29 cellular contexts compared by ENCODE assay signal in genomic region chrX:64229145-64229544, GRCh38. TPM values are rescaled to one million over a fixed set of nuclear protein-coding genes. Genes with fewer than 3 reads are reported as not detected.
DNase-seq lines count a peak whose midpoint lies in the region; ATAC-seq and TF ChIP-seq lines count a peak whose summit lies in the region.
"Had no signal": no experiment of that assay in that cellular context is flagged by ENCODE, and none has a peak within 500 bp of the region (broad histone marks: within the 10 kb centered on the region; RNA-seq: fewer than 3 reads in every experiment).

No MANE protein-coding gene starts in this region.

- CTCF ChIA-PET in Panc1 (lab: Charles Lee) = no interaction called here

- H3K4me1 ChIP-seq in Panc1 (ENCODE audit: control insufficient read depth, insufficient read depth, low read length) (no peaks in the 10 kb centered on the region), mucosa of descending colon (ENCODE audit: low read depth) (no peaks in the 10 kb centered on the region)
- H3K4me1 ChIP-seq: ascending aorta, BLaER1, stomach, vagina had no signal

- H3K27ac ChIP-seq in Panc1 (ENCODE audit: low read length) = no peak overlapping the region
- H3K27ac ChIP-seq: ascending aorta, BLaER1, stomach, vagina had no signal

- DNase-seq in left ventricle myocardium superior = no peak
- no peak for DNase-seq in Right ventricle myocardium superior
- DNase-seq in Panc1 (ENCODE audit: low read depth, low spot score) = no peak
- peak in 2 of 3 donors; percentile 22 to 36 for DNase-seq in mucosa of descending colon
- DNase-seq in hippocampal formation (lab: John Stamatoyannopoulos, UW) = no peak
- DNase-seq: activated B cell treated with CpG ODN at 0.5 μM for 24 hours; activated CD4-positive, alpha-beta T cell treated with anti-CD3 and anti-CD28 coated beads, Interleukin-2, amount 10 ng/mL, durations not matched to agents 7 days and 5 days; activated gamma-delta T cell; activated naive CD8-positive, alpha-beta T cell treated with anti-CD3 and anti-CD28 coated beads, Interleukin-2, amount 10 ng/mL, durations not matched to agents 7 days and 5 days; activated T-cell treated with anti-CD3 and anti-CD28 coated beads, Interleukin-2, amount 50 U/mL, for 24 hours; DMS79; GDM1; HCEC 1CT; NCI-H1694; NCI-H510A; stimulated activated CD4-positive, alpha-beta T cell treated with anti-CD3 and anti-CD28 coated beads, Interleukin-12 subunit alpha, Interleukin-12 subunit beta, amount 100 ng/mL, for 4 hours; stimulated activated CD4-positive, alpha-beta T cell treated with anti-CD3 and anti-CD28 coated beads, Interleukin-2, amount 100 ng/mL, for 48 hours; stomach; SW 1271; T-helper 9 cell had no signal

- BruUV-seq in Panc1 (replicated peaks; lab: Mats Ljungman, UMichigan) = no TSS peak

- ATAC-seq in left ventricle myocardium superior = peak; percentile 63
- no peak for ATAC-seq in Right ventricle myocardium superior (ENCODE audit: poor library complexity)
- ATAC-seq in Panc1 = no peak
- peak; percentile 80 for ATAC-seq in mucosa of descending colon
- ATAC-seq in GM18907 (IDR thresholded peaks at IDR 0.05; ENCODE audit: unreplicated experiment) = no peak
- ATAC-seq in HG03521 (IDR thresholded peaks at IDR 0.05; ENCODE audit: unreplicated experiment) = no peak
- ATAC-seq: HepG2, right cardiac atrium had no signal

- no peaks in the 10 kb centered on the region for H3K27me3 ChIP-seq in Panc1 (ENCODE audit: control insufficient read depth, insufficient read depth, low read length)
- H3K27me3 ChIP-seq: ascending aorta, stomach, vagina had no signal

- intact Hi-C loops in left ventricle myocardium superior (cut with micrococcal nuclease) (no loop called here), Right ventricle myocardium superior (cut with DNase I) (no loop called here), Panc1 (cut with micrococcal nuclease; ENCODE audit: unreplicated experiment) (no loop called here), mucosa of descending colon (cut with DNase I, micrococcal nuclease) (no loop called here)

- H3K9me3 ChIP-seq in Panc1 (ENCODE audit: control insufficient read depth, insufficient read depth, low read depth, low read length) (no peaks in the 10 kb centered on the region), mucosa of descending colon (no peaks in the 10 kb centered on the region)
- H3K9me3 ChIP-seq: BLaER1, stomach, vagina had no signal

- H3K36me3 ChIP-seq in Panc1 (ENCODE audit: control insufficient read depth, insufficient read depth, low read length) (no peaks in the 10 kb centered on the region), mucosa of descending colon (ENCODE audit: low read depth) (no peaks in the 10 kb centered on the region)
- H3K36me3 ChIP-seq: ascending aorta, BLaER1, stomach, vagina had no signal

- TF ChIP-seq CTCF in Panc1 (IDR thresholded peaks at IDR 0.05) (peak; percentile 20; the same call in 1 of the 2 replicates), mucosa of descending colon (IDR thresholded peaks at IDR 0.05) (no peak)

- in situ Hi-C loops in Panc1 (cut with HindIII; ENCODE audit: low pct_unique_long_range_greater_than_20kb, low sequenced_read_pairs) = no loop called here

- H3K4me3 ChIP-seq in Panc1 (ENCODE audit: low read depth in 2 of 2, low read length in 2 of 2) = no peak overlapping the region
- H3K4me3 ChIP-seq in mucosa of descending colon = no peak overlapping the region
- H3K4me3 ChIP-seq: ascending aorta, BLaER1, stomach, vagina had no signal

- POLR2A ChIA-PET in Panc1 (lab: Charles Lee) = no interaction called here

RNA-seq across cellular contexts. Expression of gene ASB12, which starts 1.3 kb away (rescaled TPM):
- total RNA-seq in left ventricle myocardium superior = 3.0 TPM
- total RNA-seq in Right ventricle myocardium superior = 2.7 TPM
- not detected for total RNA-seq in Panc1 (2021; ENCODE audit: unreplicated experiment)
- not detected for polyA plus RNA-seq in Panc1 (2012; ENCODE audit: insufficient read length)
- total RNA-seq in mucosa of descending colon = 1 to 10 TPM in 1 of 3 donors, under 1 TPM in 2; 0.38 to 1.2 (median 0.39) TPM
- total RNA-seq: activated CD4-positive, alpha-beta T cell treated with anti-CD3 and anti-CD28 coated beads, Interleukin-2, amount 10 ng/mL, durations not matched to agents 7 days and 5 days; ascending aorta; HepG2; LHCN-M2; stomach; vagina had no signal
- polyA plus RNA-seq: AG04450 had no signal

RNA-seq across cellular contexts. Expression of gene AMER1, which starts 23.6 kb away (rescaled TPM):
- 4.4 TPM for total RNA-seq in left ventricle myocardium superior
- 4.4 TPM for total RNA-seq in Right ventricle myocardium superior
- total RNA-seq in Panc1 (2021; ENCODE audit: unreplicated experiment) = 3.9 TPM
- polyA plus RNA-seq in Panc1 (2012; ENCODE audit: insufficient read length) = 2.4 TPM
- total RNA-seq in mucosa of descending colon = 1 to 10 TPM; 2.9 to 8.9 (median 3.9) TPM

Comparison
In these comparisons a context has a peak if more than half of its experiments do, and no peak if none do; other contexts are left out.
1. ATAC-seq: peak in left ventricle myocardium superior (single experiment) and mucosa of descending colon (single experiment); none in Right ventricle myocardium superior (single experiment), Panc1 (single experiment), GM18907 (single experiment) and HG03521 (single experiment).
2. DNase-seq: peak in mucosa of descending colon (2 of 3); none in left ventricle myocardium superior (single experiment), Right ventricle myocardium superior (single experiment), Panc1 (single experiment) and hippocampal formation (0 of 2).